In genomic region chr1:1402901-1403392, GRCh38 we compare ENCODE assay signal across 7 cellular contexts. TPM values are rescaled to one million over a fixed set of nuclear protein-coding genes. Genes with fewer than 3 reads are reported as not detected.
A peak's percentile ranks its signal among the peaks of the same experiment; 100 is the strongest.
DNase-seq lines count a peak whose midpoint lies in the region; ATAC-seq and TF ChIP-seq lines count a peak whose summit lies in the region.
"Not testable (repeated sequence)": the region's sequence is repeated elsewhere in the genome, so short reads cannot be mapped to it uniquely, and the experiment has no call there.

No MANE protein-coding gene starts in this region.

- not testable (repeated sequence) for H3K4me2 ChIP-seq in HCT116 (ENCODE audit: low read length); neural progenitor cell

- intact Hi-C loops in HCT116 (cut with micrococcal nuclease), result loop anchor here (2.0 kb wide), 1 partner anchor 38 kb away; no protein-coding TSS in a partner anchor
- intact Hi-C loops in dendritic cell treated with granulocyte-macrophage colony-stimulating factor and Interleukin-4, amounts not matched to agents 40 ng/mL and 50 ng/mL, for 4 days (cut with micrococcal nuclease), result not testable (repeated sequence)

- TF ChIP-seq RAD21 in HCT116 (IDR thresholded peaks at IDR 0.05; ENCODE audit: low read depth), result not testable (repeated sequence)

- peaks cover 54% of the 10 kb centered on the region for H3F3A ChIP-seq in neural progenitor cell (ENCODE audit: low read depth)

- peaks cover 17 to 43% of the 10 kb centered on the region in 2 experiments for H3K36me3 ChIP-seq in HCT116 (ENCODE audit: control insufficient read depth in 1 of 2, insufficient read depth in 2 of 2, low read length in 2 of 2)
- H3K36me3 ChIP-seq in neural progenitor cell, result peaks cover 10% of the 10 kb centered on the region

- not testable (repeated sequence) for H3K9me3 Mint-ChIP-seq in activated T-cell treated with anti-CD3 and anti-CD28 coated beads, Interleukin-2, amount 50 U/mL, for 72 hours; activated naive CD8-positive, alpha-beta T cell treated with anti-CD3 and anti-CD28 coated beads for 36 hours; dendritic cell treated with granulocyte-macrophage colony-stimulating factor and Interleukin-4, amounts not matched to agents 40 ng/mL and 50 ng/mL, for 4 days; mesothelial cell of epicardium; neural progenitor cell

- H3K4me3 Mint-ChIP-seq in activated T-cell treated with anti-CD3 and anti-CD28 coated beads, Interleukin-2, amount 50 U/mL, for 72 hours; activated naive CD8-positive, alpha-beta T cell treated with anti-CD3 and anti-CD28 coated beads for 36 hours; dendritic cell treated with granulocyte-macrophage colony-stimulating factor and Interleukin-4, amounts not matched to agents 40 ng/mL and 50 ng/mL, for 4 days: not testable (repeated sequence)
- peak overlapping the region; percentile 14 for H3K4me3 Mint-ChIP-seq in mesothelial cell of epicardium
- peak overlapping the region; percentile 96 for H3K4me3 Mint-ChIP-seq in neural progenitor cell

- not testable (repeated sequence) for DNase-seq in HCT116 (ENCODE audit: low read depth, low spot score); activated T-cell treated with anti-CD3 and anti-CD28 coated beads, Interleukin-2, amount 50 U/mL, for 72 hours; activated naive CD8-positive, alpha-beta T cell treated with anti-CD3 and anti-CD28 coated beads for 36 hours; mesothelial cell of epicardium (ENCODE audit: low spot score in 2 of 2, unreplicated experiment in 2 of 2); neural progenitor cell (ENCODE audit: low spot score)

- H3K4me1 ChIP-seq in HCT116 (ENCODE audit: control insufficient read depth in 1 of 2, insufficient read depth in 2 of 2, low read length in 2 of 2) (peaks cover 19 to 49% of the 10 kb centered on the region in 2 experiments), neural progenitor cell (peaks cover 17% of the 10 kb centered on the region)

- not testable (repeated sequence) for H3K4me3 ChIP-seq in HCT116 (replicated peaks in 1 of 2; ENCODE audit: low read depth in 1 of 2, low read length in 2 of 2); neural progenitor cell

- H3K9me2 ChIP-seq in HCT116 (ENCODE audit: insufficient read depth), result not testable (repeated sequence)

- H3K27ac ChIP-seq in HCT116 (ENCODE audit: low read depth, low read length) (0 out of 2 replicates have a peak overlapping the region, but pooled peaks have one; percentile 86), VCaP (peak overlapping the region; percentile 99; the same call in 1 of the 2 replicates)
- H3K27ac ChIP-seq in neural progenitor cell, result not testable (repeated sequence)

- not testable (repeated sequence) for H3K27me3 Mint-ChIP-seq in activated T-cell treated with anti-CD3 and anti-CD28 coated beads, Interleukin-2, amount 50 U/mL, for 72 hours (ENCODE audit: low read depth); activated naive CD8-positive, alpha-beta T cell treated with anti-CD3 and anti-CD28 coated beads for 36 hours; dendritic cell treated with granulocyte-macrophage colony-stimulating factor and Interleukin-4, amounts not matched to agents 40 ng/mL and 50 ng/mL, for 4 days; mesothelial cell of epicardium (ENCODE audit: low read depth)
- peaks cover 10% of the 10 kb centered on the region for H3K27me3 Mint-ChIP-seq in neural progenitor cell (ENCODE audit: insufficient read depth, low read depth)

- RAD21 ChIA-PET in HCT116 (lab: Charles Lee; ENCODE audit: low non-redundant PET in 1 of 2, low total read pairs in 2 of 2, uncharacterized antibody in 2 of 2, unreplicated experiment in 2 of 2), result not testable (repeated sequence)

- TF ChIP-seq POLR2A in HCT116 (IDR thresholded peaks at IDR 0.05; ENCODE audit: borderline replicate concordance, extremely low read depth, insufficient read depth, insufficient read length), result not testable (repeated sequence)

- not testable (repeated sequence) for H3K9ac ChIP-seq in HCT116 (ENCODE audit: low read length); neural progenitor cell

- H2AFZ ChIP-seq in HCT116 (ENCODE audit: low read depth, low read length, poor library complexity, severe bottlenecking); neural progenitor cell (replicated peaks): not testable (repeated sequence)

- TF ChIP-seq CTCF in HCT116 (IDR thresholded peaks at IDR 0.05 in 2 of 3, conservative IDR thresholded peaks at IDR 0.05 in 1 of 3; ENCODE audit: borderline replicate concordance in 1 of 3, insufficient read depth in 1 of 3, low read depth in 2 of 3, low read length in 2 of 3); VCaP (conservative IDR thresholded peaks at IDR 0.05); mesothelial cell of epicardium (IDR thresholded peaks at IDR 0.05; ENCODE audit: unreplicated experiment); neural progenitor cell (IDR thresholded peaks at IDR 0.05): not testable (repeated sequence)

- not testable (repeated sequence) for H3K9me3 ChIP-seq in HCT116 (ENCODE audit: control insufficient read depth in 1 of 2, insufficient read depth in 1 of 2, low read depth in 1 of 2, low read length in 2 of 2); neural progenitor cell (ENCODE audit: low read depth)

- POLR2A ChIA-PET in HCT116 (lab: Charles Lee), result not testable (repeated sequence)

- peak overlapping the region; percentile 78 for H3K27ac Mint-ChIP-seq in activated T-cell treated with anti-CD3 and anti-CD28 coated beads, Interleukin-2, amount 50 U/mL, for 72 hours
- H3K27ac Mint-ChIP-seq in activated naive CD8-positive, alpha-beta T cell treated with anti-CD3 and anti-CD28 coated beads for 36 hours, result peak overlapping the region; percentile 52
- peak overlapping the region; percentile 27 for H3K27ac Mint-ChIP-seq in dendritic cell treated with granulocyte-macrophage colony-stimulating factor and Interleukin-4, amounts not matched to agents 40 ng/mL and 50 ng/mL, for 4 days
- peak overlapping the region; percentile 69 for H3K27ac Mint-ChIP-seq in mesothelial cell of epicardium
- not testable (repeated sequence) for H3K27ac Mint-ChIP-seq in neural progenitor cell

- not testable (repeated sequence) for ATAC-seq in HCT116; activated T-cell treated with anti-CD3 and anti-CD28 coated beads, Interleukin-2, amount 50 U/mL, for 72 hours (replicated peaks in 1 of 2)

- CTCF ChIA-PET in HCT116 (lab: Charles Lee), result interaction anchor here (1.0 to 1.6 kb wide), 3 partner anchors 13 to 38 kb away, joined by 4 to 9 read pairs (median 5); partner anchors contain the start of gene AURKAIP1

- not testable (repeated sequence) for BruUV-seq in HCT116 (replicated peaks; lab: Mats Ljungman, UMichigan)

- H4K20me1 ChIP-seq in HCT116 (ENCODE audit: insufficient read depth), result not testable (repeated sequence)
- H4K20me1 ChIP-seq in neural progenitor cell (ENCODE audit: low read depth), result peaks cover 27% of the 10 kb centered on the region

- H3K36me3 Mint-ChIP-seq in activated T-cell treated with anti-CD3 and anti-CD28 coated beads, Interleukin-2, amount 50 U/mL, for 72 hours (ENCODE audit: insufficient read depth in 2 of 2), result peaks cover 15 to 33% of the 10 kb centered on the region in 2 donors
- H3K36me3 Mint-ChIP-seq in activated naive CD8-positive, alpha-beta T cell treated with anti-CD3 and anti-CD28 coated beads for 36 hours, result peaks cover 65% of the 10 kb centered on the region
- H3K36me3 Mint-ChIP-seq in dendritic cell treated with granulocyte-macrophage colony-stimulating factor and Interleukin-4, amounts not matched to agents 40 ng/mL and 50 ng/mL, for 4 days (ENCODE audit: low read depth), result peaks cover 95% of the 10 kb centered on the region
- H3K36me3 Mint-ChIP-seq in mesothelial cell of epicardium, result peaks cover 21% of the 10 kb centered on the region
- peaks cover 30% of the 10 kb centered on the region for H3K36me3 Mint-ChIP-seq in neural progenitor cell

- peaks cover 60% of the 10 kb centered on the region for H3K4me1 Mint-ChIP-seq in activated T-cell treated with anti-CD3 and anti-CD28 coated beads, Interleukin-2, amount 50 U/mL, for 72 hours (ENCODE audit: low read depth)
- H3K4me1 Mint-ChIP-seq in activated naive CD8-positive, alpha-beta T cell treated with anti-CD3 and anti-CD28 coated beads for 36 hours, result peaks cover 40% of the 10 kb centered on the region
- peaks cover 62% of the 10 kb centered on the region for H3K4me1 Mint-ChIP-seq in dendritic cell treated with granulocyte-macrophage colony-stimulating factor and Interleukin-4, amounts not matched to agents 40 ng/mL and 50 ng/mL, for 4 days (ENCODE audit: low read depth)
- H3K4me1 Mint-ChIP-seq in mesothelial cell of epicardium (peaks cover 30% of the 10 kb centered on the region), neural progenitor cell (peaks cover 27% of the 10 kb centered on the region)

- H3K79me2 ChIP-seq in HCT116 (ENCODE audit: insufficient read depth, low read length) (peaks cover 85% of the 10 kb centered on the region), neural progenitor cell (ENCODE audit: low read depth) (peaks cover 74% of the 10 kb centered on the region)

- not testable (repeated sequence) for H3K27me3 ChIP-seq in HCT116 (ENCODE audit: insufficient read depth, low read length); neural progenitor cell

RNA-seq across cellular contexts. Expression of gene CCNL2, which starts 3.8 kb away (rescaled TPM):
- total RNA-seq in HCT116 (2021; ENCODE audit: unreplicated experiment) (173 TPM), mesothelial cell of epicardium (396 to 423 TPM (median 405 TPM) in 3 replicates), neural progenitor cell (ENCODE audit: low replicate concordance) (143 and 198 TPM in 2 replicates)
- polyA plus RNA-seq in HCT116 (2012), result 125 and 138 TPM in 2 replicates
- 100 to 1,000 TPM; 166 to 180 TPM for total RNA-seq in activated T-cell treated with anti-CD3 and anti-CD28 coated beads, Interleukin-2, amount 50 U/mL, for 72 hours
- 10 to 100 TPM; 91.6 to 92.2 TPM for total RNA-seq in activated naive CD8-positive, alpha-beta T cell treated with anti-CD3 and anti-CD28 coated beads for 36 hours

RNA-seq across cellular contexts. Expression of gene MRPL20, which starts 4.1 kb away (rescaled TPM):
- total RNA-seq in HCT116 (2021; ENCODE audit: unreplicated experiment) (131 TPM), mesothelial cell of epicardium (87.9 to 98.2 TPM (median 94.7 TPM) in 3 replicates), neural progenitor cell (ENCODE audit: low replicate concordance) (89.0 and 96.1 TPM in 2 replicates)
- 112 and 144 TPM in 2 replicates for polyA plus RNA-seq in HCT116 (2012)
- total RNA-seq in activated T-cell treated with anti-CD3 and anti-CD28 coated beads, Interleukin-2, amount 50 U/mL, for 72 hours, result 10 to 100 TPM; 74.9 to 77.5 TPM
- 100 to 1,000 TPM; 181 to 182 TPM for total RNA-seq in activated naive CD8-positive, alpha-beta T cell treated with anti-CD3 and anti-CD28 coated beads for 36 hours

RNA-seq across cellular contexts. Expression of gene ANKRD65, which starts 18.1 kb away (rescaled TPM):
- total RNA-seq in HCT116 (2021; ENCODE audit: unreplicated experiment), result not detected
- polyA plus RNA-seq in HCT116 (2012), result 0.06 and 0.07 TPM in 2 replicates
- under 1 TPM in 1 of 2 donors, not detected in 1; 0.17 TPM for total RNA-seq in activated T-cell treated with anti-CD3 and anti-CD28 coated beads, Interleukin-2, amount 50 U/mL, for 72 hours
- total RNA-seq in activated naive CD8-positive, alpha-beta T cell treated with anti-CD3 and anti-CD28 coated beads for 36 hours, result not detected
- total RNA-seq in mesothelial cell of epicardium, result 10.9 to 12.3 TPM (median 11.3 TPM) in 3 replicates
- 0.15 and 1.7 TPM in 2 replicates for total RNA-seq in neural progenitor cell (ENCODE audit: low replicate concordance)

RNA-seq across cellular contexts. Expression of gene AURKAIP1, which starts 27.9 kb away (rescaled TPM):
- total RNA-seq in HCT116 (2021; ENCODE audit: unreplicated experiment), result 200 TPM
- polyA plus RNA-seq in HCT116 (2012), result 114 and 142 TPM in 2 replicates
- 10 to 100 TPM; 92.4 to 97.7 TPM for total RNA-seq in activated T-cell treated with anti-CD3 and anti-CD28 coated beads, Interleukin-2, amount 50 U/mL, for 72 hours
- 100 to 1,000 TPM; 143 to 144 TPM for total RNA-seq in activated naive CD8-positive, alpha-beta T cell treated with anti-CD3 and anti-CD28 coated beads for 36 hours
- 75.5 to 78.6 TPM (median 78.3 TPM) in 3 replicates for total RNA-seq in mesothelial cell of epicardium
- 26.4 and 82.2 TPM in 2 replicates for total RNA-seq in neural progenitor cell (ENCODE audit: low replicate concordance)

RNA-seq across cellular contexts. Expression of gene VWA1, which starts 32.5 kb away (rescaled TPM):
- total RNA-seq in HCT116 (2021; ENCODE audit: unreplicated experiment), result 50.6 TPM
- 17.5 and 18.9 TPM in 2 replicates for polyA plus RNA-seq in HCT116 (2012)
- total RNA-seq in activated T-cell treated with anti-CD3 and anti-CD28 coated beads, Interleukin-2, amount 50 U/mL, for 72 hours, result 1 to 10 TPM in 1 of 2 donors, under 1 TPM in 1; 0.94 to 1.4 TPM
- under 1 TPM; 0.25 to 0.44 TPM for total RNA-seq in activated naive CD8-positive, alpha-beta T cell treated with anti-CD3 and anti-CD28 coated beads for 36 hours
- total RNA-seq in mesothelial cell of epicardium, result 57.0 to 59.1 TPM (median 57.7 TPM) in 3 replicates
- 2.4 and 7.0 TPM in 2 replicates for total RNA-seq in neural progenitor cell (ENCODE audit: low replicate concordance)
